Comparison of ENCODE assay signal across 12 cellular contexts in genomic region chr2:239307921-239308620, GRCh38.
DNase-seq lines count a peak whose midpoint lies in the region; ATAC-seq and TF ChIP-seq lines count a peak whose summit lies in the region.
"Had no signal": no experiment of that assay in that cellular context is flagged by ENCODE, and none has a peak within 500 bp of the region (broad histone marks: within the 10 kb centered on the region; RNA-seq: fewer than 3 reads in every experiment).

No MANE protein-coding gene starts in this region.

- no peak for TF ChIP-seq POLR2A in thyroid gland (IDR thresholded peaks at IDR 0.05)

- H3K36me3 ChIP-seq in KOPT-K1 (ENCODE audit: insufficient read depth, low read length) (peaks cover 37% of the 10 kb centered on the region), endodermal cell (ENCODE audit: control insufficient read depth, insufficient read depth, low read length) (no peaks in the 10 kb centered on the region), mucosa of rectum (ENCODE audit: control insufficient read depth in 2 of 2, insufficient read depth in 2 of 2, low read length in 2 of 2) (no peaks in the 10 kb centered on the region), thyroid gland (no peaks in the 10 kb centered on the region)

- H3K27me3 ChIP-seq in endodermal cell (ENCODE audit: control insufficient read depth, insufficient read depth, low read length, poor library complexity, severe bottlenecking): no peaks in the 10 kb centered on the region
- H3K27me3 ChIP-seq in mucosa of rectum (ENCODE audit: control insufficient read depth in 2 of 2, insufficient read depth in 2 of 2, low read length in 2 of 2): no peaks in the 10 kb centered on the region
- no peaks in the 10 kb centered on the region for H3K27me3 ChIP-seq in thyroid gland

- peaks cover 21% of the 10 kb centered on the region for H3K4me1 Mint-ChIP-seq in endodermal cell

- H3K4me3 Mint-ChIP-seq in endodermal cell: no peak overlapping the region

- intact Hi-C loops in thyroid gland (cut with DNase I): no loop called here

- no peak for ATAC-seq in GM19351 (IDR thresholded peaks at IDR 0.05; ENCODE audit: unreplicated experiment)

- H3K4me3 ChIP-seq in endodermal cell (ENCODE audit: low read length): no peak overlapping the region
- H3K4me3 ChIP-seq in mucosa of rectum (ENCODE audit: low read length in 2 of 2): peak overlapping the region; percentile 36 to 67
- H3K4me3 ChIP-seq in thyroid gland (replicated peaks in 1 of 3): no peak overlapping the region

- no peaks in the 10 kb centered on the region for H3K9me3 ChIP-seq in KOPT-K1 (ENCODE audit: insufficient read depth, low read length, poor library complexity, severe bottlenecking)
- no peaks in the 10 kb centered on the region for H3K9me3 ChIP-seq in endodermal cell (ENCODE audit: control insufficient read depth, low read length)
- no peaks in the 10 kb centered on the region for H3K9me3 ChIP-seq in mucosa of rectum (ENCODE audit: control insufficient read depth in 2 of 2, low read length in 2 of 2)
- H3K9me3 ChIP-seq in thyroid gland: no peaks in the 10 kb centered on the region

- H3K27ac Mint-ChIP-seq in endodermal cell: peak overlapping the region; percentile 78
- H3K27ac Mint-ChIP-seq: progenitor cell of endocrine pancreas had no signal

- no peak overlapping the region for H3K9ac ChIP-seq in endodermal cell (ENCODE audit: extremely low read depth, low read length, poor library complexity, severe bottlenecking)
- peak overlapping the region; percentile 5 to 57 for H3K9ac ChIP-seq in mucosa of rectum (ENCODE audit: low read depth in 1 of 2, low read length in 2 of 2)

- H3K27me3 Mint-ChIP-seq in endodermal cell (ENCODE audit: insufficient read depth): no peaks in the 10 kb centered on the region
- H3K27me3 Mint-ChIP-seq: progenitor cell of endocrine pancreas had no signal

- no peaks in the 10 kb centered on the region for H3K9me3 Mint-ChIP-seq in endodermal cell

- H3K27ac ChIP-seq in KOPT-K1 (ENCODE audit: low read depth, low read length, poor library complexity, severe bottlenecking) (peak overlapping the region; percentile 100), endodermal cell (ENCODE audit: low read depth, low read length) (no peak overlapping the region), mucosa of rectum (ENCODE audit: low read depth in 2 of 2, low read length in 2 of 2) (peak overlapping the region; percentile 54 to 59), thyroid gland (peak overlapping the region in 2 of 3 donors; percentile 40 to 54)
- H3K27ac ChIP-seq: epithelial cell of prostate had no signal

- peak; percentile 44 for DNase-seq in endodermal cell
- DNase-seq in thyroid gland: no peak
- DNase-seq in cerebellum (ENCODE audit: low spot score): no peak
- DNase-seq in cortex of kidney (lab: John Stamatoyannopoulos, UW): no peak
- DNase-seq: Karpas-422, kidney glomerular epithelial cell, NCI-H510A treated with DMSO at 0.1 percent for 48 hours had no signal

- peaks cover 7% of the 10 kb centered on the region for H3K4me1 ChIP-seq in endodermal cell (ENCODE audit: control insufficient read depth, insufficient read depth, low read length)
- peaks cover 13 to 21% of the 10 kb centered on the region in 2 donors for H3K4me1 ChIP-seq in mucosa of rectum (ENCODE audit: control insufficient read depth in 2 of 2, insufficient read depth in 2 of 2, low read length in 2 of 2)
- H3K4me1 ChIP-seq in thyroid gland: peaks cover 12 to 48% of the 10 kb centered on the region in 2 donors

- TF ChIP-seq CTCF in endodermal cell (conservative IDR thresholded peaks at IDR 0.05) (no peak), thyroid gland (IDR thresholded peaks at IDR 0.05) (no peak)

- 93% methylated on average over 6 to 16 of the region's 16 CpGs for WGBS in endodermal cell (ENCODE audit: insufficient coverage in 1 of 2, insufficient read length in 1 of 2), 2 experiments
- WGBS in thyroid gland, 2 donors: 84 to 92% methylated on average over 14 to 16 of the region's 16 CpGs

- no peaks in the 10 kb centered on the region for H3K36me3 Mint-ChIP-seq in endodermal cell (ENCODE audit: low read depth)

Comparison
In these comparisons a context has a peak if more than half of its experiments do, and no peak if none do; other contexts are left out.
1. H3K4me3 ChIP-seq: peak in mucosa of rectum (2 of 2); none in endodermal cell (single experiment) and thyroid gland (0 of 3).